17 cellular contexts compared by ENCODE assay signal in genomic region chr6:38497546-38497945, GRCh38.
"Had no signal": no experiment of that assay in that cellular context is flagged by ENCODE, and none has a peak within 500 bp of the region (broad histone marks: within the 10 kb centered on the region; RNA-seq: fewer than 3 reads in every experiment).

No MANE protein-coding gene starts in this region.

- DNase-seq: KBM-7, MV-4-11, NCI-H1048, NCI-H1105, NCI-H1436 treated with DMSO at 0.1 percent for 48 hours, NCI-H1694, NCI-H187 treated with DMSO at 0.1 percent for 48 hours, NCI-H2029 treated with DMSO at 0.1 percent for 48 hours, NCI-H2171, NCI-H446, NCI-H510A, NCI-H524 treated with DMSO at 0.1 percent for 48 hours, NCI-H69, NCI-H774, Right ventricle myocardium superior, RPMI8226, SIG-M5 had no signal
